ENCODE assay signal across 1 cellular context in the genomic region with DNA sequence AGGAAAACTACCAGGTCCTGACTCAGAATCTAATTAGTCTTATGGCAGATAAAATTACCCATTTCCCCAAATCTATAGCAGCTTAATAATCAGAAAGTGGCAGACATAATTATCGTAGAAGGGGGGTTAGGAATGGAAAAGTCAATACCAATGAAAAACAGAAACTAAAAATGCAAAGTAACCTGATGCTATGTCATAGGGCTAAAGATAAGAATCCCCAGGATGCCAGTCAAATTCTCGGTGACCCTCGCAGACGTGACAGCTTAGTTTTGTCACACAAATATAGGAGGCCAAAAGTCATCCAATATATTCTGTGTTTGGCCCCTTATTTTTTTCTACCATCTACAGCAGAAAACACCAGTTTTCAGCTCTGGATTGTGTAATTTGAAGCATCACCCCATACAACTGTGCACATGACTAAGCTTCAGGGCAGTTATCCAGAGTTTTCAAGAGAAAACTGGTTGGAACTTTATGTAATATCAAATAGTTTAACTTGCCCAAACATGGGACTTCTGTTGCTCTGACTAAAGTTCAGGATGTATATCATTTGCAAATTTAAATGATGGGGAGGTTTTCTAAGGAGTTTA.
TF ChIP-seq lines count a peak whose summit lies in the region.

No MANE protein-coding gene starts in this region.

TF ChIP-seq in HEK293, 187 proteins besides CTCF, POLR2A, EP300 and RAD21 (continued from another document and continues in another):
- TF ChIP-seq, protein P1, sequence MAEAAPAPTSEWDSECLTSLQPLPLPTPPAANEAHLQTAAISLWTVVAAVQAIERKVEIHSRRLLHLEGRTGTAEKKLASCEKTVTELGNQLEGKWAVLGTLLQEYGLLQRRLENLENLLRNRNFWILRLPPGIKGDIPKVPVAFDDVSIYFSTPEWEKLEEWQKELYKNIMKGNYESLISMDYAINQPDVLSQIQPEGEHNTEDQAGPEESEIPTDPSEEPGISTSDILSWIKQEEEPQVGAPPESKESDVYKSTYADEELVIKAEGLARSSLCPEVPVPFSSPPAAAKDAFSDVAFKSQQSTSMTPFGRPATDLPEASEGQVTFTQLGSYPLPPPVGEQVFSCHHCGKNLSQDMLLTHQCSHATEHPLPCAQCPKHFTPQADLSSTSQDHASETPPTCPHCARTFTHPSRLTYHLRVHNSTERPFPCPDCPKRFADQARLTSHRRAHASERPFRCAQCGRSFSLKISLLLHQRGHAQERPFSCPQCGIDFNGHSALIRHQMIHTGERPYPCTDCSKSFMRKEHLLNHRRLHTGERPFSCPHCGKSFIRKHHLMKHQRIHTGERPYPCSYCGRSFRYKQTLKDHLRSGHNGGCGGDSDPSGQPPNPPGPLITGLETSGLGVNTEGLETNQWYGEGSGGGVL (tag by site-specific recombination; IDR thresholded peaks at IDR 0.05), result no peak
- TF ChIP-seq TRIM28 (IDR thresholded peaks at IDR 0.05; ENCODE audit: borderline replicate concordance, low read length) (peak; percentile 32; the same call in 1 of the 2 replicates), GLIS2 (tag by site-specific recombination; IDR thresholded peaks at IDR 0.05) (no peak), ZNF350 (tag by site-specific recombination; IDR thresholded peaks at IDR 0.05) (no peak), GLIS1 (tag by site-specific recombination; IDR thresholded peaks at IDR 0.05) (peak; percentile 58), ZFHX2 (tag by site-specific recombination; conservative IDR thresholded peaks at IDR 0.05) (no peak), HOXD13 (CRISPR knock-in tag; IDR thresholded peaks at IDR 0.05; ENCODE audit: borderline replicate concordance) (no peak), ZNF416 (tag by site-specific recombination; IDR thresholded peaks at IDR 0.05) (no peak), ZNF10 (tag by site-specific recombination; IDR thresholded peaks at IDR 0.05) (no peak), ZNF132 (tag by site-specific recombination; IDR thresholded peaks at IDR 0.05; ENCODE audit: borderline replicate concordance) (no peak), ZNF529 (tag by site-specific recombination; IDR thresholded peaks at IDR 0.05; ENCODE audit: insufficient replicate concordance) (no peak), ZNF76 (tag by site-specific recombination; IDR thresholded peaks at IDR 0.05; ENCODE audit: borderline replicate concordance, low read depth) (no peak), BCL11B (tag by site-specific recombination; IDR thresholded peaks at IDR 0.05; ENCODE audit: low read depth) (no peak), ZNF114 (tag by site-specific recombination; IDR thresholded peaks at IDR 0.05) (no peak), ZNF624 (tag by site-specific recombination; IDR thresholded peaks at IDR 0.05) (no peak), ZBTB1 (tag by site-specific recombination; IDR thresholded peaks at IDR 0.05) (no peak), PRDM1 (tag by site-specific recombination; IDR thresholded peaks at IDR 0.05) (no peak), ZNF768 (tag by site-specific recombination; IDR thresholded peaks at IDR 0.05) (no peak), ZNF521 (tag by site-specific recombination; IDR thresholded peaks at IDR 0.05) (no peak), KLF10 (tag by site-specific recombination; IDR thresholded peaks at IDR 0.05) (no peak), OVOL3 (tag by site-specific recombination; IDR thresholded peaks at IDR 0.05) (no peak), ZNF311 (tag by site-specific recombination; IDR thresholded peaks at IDR 0.05; ENCODE audit: borderline replicate concordance) (no peak), ZNF133 (tag by site-specific recombination; IDR thresholded peaks at IDR 0.05) (no peak)
- TF ChIP-seq, protein P2, sequence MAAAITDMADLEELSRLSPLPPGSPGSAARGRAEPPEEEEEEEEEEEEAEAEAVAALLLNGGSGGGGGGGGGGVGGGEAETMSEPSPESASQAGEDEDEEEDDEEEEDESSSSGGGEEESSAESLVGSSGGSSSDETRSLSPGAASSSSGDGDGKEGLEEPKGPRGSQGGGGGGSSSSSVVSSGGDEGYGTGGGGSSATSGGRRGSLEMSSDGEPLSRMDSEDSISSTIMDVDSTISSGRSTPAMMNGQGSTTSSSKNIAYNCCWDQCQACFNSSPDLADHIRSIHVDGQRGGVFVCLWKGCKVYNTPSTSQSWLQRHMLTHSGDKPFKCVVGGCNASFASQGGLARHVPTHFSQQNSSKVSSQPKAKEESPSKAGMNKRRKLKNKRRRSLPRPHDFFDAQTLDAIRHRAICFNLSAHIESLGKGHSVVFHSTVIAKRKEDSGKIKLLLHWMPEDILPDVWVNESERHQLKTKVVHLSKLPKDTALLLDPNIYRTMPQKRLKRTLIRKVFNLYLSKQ (tag by site-specific recombination; IDR thresholded peaks at IDR 0.05; ENCODE audit: borderline replicate concordance), result no peak
- TF ChIP-seq, protein P3, sequence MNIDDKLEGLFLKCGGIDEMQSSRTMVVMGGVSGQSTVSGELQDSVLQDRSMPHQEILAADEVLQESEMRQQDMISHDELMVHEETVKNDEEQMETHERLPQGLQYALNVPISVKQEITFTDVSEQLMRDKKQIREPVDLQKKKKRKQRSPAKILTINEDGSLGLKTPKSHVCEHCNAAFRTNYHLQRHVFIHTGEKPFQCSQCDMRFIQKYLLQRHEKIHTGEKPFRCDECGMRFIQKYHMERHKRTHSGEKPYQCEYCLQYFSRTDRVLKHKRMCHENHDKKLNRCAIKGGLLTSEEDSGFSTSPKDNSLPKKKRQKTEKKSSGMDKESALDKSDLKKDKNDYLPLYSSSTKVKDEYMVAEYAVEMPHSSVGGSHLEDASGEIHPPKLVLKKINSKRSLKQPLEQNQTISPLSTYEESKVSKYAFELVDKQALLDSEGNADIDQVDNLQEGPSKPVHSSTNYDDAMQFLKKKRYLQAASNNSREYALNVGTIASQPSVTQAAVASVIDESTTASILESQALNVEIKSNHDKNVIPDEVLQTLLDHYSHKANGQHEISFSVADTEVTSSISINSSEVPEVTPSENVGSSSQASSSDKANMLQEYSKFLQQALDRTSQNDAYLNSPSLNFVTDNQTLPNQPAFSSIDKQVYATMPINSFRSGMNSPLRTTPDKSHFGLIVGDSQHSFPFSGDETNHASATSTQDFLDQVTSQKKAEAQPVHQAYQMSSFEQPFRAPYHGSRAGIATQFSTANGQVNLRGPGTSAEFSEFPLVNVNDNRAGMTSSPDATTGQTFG (tag by site-specific recombination; IDR thresholded peaks at IDR 0.05; ENCODE audit: borderline replicate concordance), result no peak
- TF ChIP-seq, protein P4, sequence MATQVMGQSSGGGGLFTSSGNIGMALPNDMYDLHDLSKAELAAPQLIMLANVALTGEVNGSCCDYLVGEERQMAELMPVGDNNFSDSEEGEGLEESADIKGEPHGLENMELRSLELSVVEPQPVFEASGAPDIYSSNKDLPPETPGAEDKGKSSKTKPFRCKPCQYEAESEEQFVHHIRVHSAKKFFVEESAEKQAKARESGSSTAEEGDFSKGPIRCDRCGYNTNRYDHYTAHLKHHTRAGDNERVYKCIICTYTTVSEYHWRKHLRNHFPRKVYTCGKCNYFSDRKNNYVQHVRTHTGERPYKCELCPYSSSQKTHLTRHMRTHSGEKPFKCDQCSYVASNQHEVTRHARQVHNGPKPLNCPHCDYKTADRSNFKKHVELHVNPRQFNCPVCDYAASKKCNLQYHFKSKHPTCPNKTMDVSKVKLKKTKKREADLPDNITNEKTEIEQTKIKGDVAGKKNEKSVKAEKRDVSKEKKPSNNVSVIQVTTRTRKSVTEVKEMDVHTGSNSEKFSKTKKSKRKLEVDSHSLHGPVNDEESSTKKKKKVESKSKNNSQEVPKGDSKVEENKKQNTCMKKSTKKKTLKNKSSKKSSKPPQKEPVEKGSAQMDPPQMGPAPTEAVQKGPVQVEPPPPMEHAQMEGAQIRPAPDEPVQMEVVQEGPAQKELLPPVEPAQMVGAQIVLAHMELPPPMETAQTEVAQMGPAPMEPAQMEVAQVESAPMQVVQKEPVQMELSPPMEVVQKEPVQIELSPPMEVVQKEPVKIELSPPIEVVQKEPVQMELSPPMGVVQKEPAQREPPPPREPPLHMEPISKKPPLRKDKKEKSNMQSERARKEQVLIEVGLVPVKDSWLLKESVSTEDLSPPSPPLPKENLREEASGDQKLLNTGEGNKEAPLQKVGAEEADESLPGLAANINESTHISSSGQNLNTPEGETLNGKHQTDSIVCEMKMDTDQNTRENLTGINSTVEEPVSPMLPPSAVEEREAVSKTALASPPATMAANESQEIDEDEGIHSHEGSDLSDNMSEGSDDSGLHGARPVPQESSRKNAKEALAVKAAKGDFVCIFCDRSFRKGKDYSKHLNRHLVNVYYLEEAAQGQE (tag by site-specific recombination; IDR thresholded peaks at IDR 0.05), result no peak
- TF ChIP-seq, protein P5, sequence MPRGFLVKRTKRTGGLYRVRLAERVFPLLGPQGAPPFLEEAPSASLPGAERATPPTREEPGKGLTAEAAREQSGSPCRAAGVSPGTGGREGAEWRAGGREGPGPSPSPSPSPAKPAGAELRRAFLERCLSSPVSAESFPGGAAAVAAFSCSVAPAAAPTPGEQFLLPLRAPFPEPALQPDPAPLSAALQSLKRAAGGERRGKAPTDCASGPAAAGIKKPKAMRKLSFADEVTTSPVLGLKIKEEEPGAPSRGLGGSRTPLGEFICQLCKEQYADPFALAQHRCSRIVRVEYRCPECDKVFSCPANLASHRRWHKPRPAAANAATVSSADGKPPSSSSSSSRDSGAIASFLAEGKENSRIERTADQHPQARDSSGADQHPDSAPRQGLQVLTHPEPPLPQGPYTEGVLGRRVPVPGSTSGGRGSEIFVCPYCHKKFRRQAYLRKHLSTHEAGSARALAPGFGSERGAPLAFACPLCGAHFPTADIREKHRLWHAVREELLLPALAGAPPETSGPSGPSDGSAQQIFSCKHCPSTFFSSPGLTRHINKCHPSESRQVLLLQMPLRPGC (tag by site-specific recombination; IDR thresholded peaks at IDR 0.05), result no peak
- TF ChIP-seq, protein P6, sequence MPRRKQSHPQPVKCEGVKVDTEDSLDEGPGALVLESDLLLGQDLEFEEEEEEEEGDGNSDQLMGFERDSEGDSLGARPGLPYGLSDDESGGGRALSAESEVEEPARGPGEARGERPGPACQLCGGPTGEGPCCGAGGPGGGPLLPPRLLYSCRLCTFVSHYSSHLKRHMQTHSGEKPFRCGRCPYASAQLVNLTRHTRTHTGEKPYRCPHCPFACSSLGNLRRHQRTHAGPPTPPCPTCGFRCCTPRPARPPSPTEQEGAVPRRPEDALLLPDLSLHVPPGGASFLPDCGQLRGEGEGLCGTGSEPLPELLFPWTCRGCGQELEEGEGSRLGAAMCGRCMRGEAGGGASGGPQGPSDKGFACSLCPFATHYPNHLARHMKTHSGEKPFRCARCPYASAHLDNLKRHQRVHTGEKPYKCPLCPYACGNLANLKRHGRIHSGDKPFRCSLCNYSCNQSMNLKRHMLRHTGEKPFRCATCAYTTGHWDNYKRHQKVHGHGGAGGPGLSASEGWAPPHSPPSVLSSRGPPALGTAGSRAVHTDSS (tag by site-specific recombination; IDR thresholded peaks at IDR 0.05), result no peak
- TF ChIP-seq, protein P7, sequence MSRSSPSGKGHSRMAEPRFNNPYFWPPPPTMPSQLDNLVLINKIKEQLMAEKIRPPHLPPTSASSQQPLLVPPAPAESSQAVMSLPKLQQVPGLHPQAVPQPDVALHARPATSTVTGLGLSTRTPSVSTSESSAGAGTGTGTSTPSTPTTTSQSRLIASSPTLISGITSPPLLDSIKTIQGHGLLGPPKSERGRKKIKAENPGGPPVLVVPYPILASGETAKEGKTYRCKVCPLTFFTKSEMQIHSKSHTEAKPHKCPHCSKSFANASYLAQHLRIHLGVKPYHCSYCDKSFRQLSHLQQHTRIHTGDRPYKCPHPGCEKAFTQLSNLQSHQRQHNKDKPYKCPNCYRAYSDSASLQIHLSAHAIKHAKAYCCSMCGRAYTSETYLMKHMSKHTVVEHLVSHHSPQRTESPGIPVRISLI (tag by site-specific recombination; IDR thresholded peaks at IDR 0.05), result no peak
- TF ChIP-seq, protein P8, sequence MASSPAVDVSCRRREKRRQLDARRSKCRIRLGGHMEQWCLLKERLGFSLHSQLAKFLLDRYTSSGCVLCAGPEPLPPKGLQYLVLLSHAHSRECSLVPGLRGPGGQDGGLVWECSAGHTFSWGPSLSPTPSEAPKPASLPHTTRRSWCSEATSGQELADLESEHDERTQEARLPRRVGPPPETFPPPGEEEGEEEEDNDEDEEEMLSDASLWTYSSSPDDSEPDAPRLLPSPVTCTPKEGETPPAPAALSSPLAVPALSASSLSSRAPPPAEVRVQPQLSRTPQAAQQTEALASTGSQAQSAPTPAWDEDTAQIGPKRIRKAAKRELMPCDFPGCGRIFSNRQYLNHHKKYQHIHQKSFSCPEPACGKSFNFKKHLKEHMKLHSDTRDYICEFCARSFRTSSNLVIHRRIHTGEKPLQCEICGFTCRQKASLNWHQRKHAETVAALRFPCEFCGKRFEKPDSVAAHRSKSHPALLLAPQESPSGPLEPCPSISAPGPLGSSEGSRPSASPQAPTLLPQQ (tag by site-specific recombination; IDR thresholded peaks at IDR 0.05), result no peak
- TF ChIP-seq, protein P9, sequence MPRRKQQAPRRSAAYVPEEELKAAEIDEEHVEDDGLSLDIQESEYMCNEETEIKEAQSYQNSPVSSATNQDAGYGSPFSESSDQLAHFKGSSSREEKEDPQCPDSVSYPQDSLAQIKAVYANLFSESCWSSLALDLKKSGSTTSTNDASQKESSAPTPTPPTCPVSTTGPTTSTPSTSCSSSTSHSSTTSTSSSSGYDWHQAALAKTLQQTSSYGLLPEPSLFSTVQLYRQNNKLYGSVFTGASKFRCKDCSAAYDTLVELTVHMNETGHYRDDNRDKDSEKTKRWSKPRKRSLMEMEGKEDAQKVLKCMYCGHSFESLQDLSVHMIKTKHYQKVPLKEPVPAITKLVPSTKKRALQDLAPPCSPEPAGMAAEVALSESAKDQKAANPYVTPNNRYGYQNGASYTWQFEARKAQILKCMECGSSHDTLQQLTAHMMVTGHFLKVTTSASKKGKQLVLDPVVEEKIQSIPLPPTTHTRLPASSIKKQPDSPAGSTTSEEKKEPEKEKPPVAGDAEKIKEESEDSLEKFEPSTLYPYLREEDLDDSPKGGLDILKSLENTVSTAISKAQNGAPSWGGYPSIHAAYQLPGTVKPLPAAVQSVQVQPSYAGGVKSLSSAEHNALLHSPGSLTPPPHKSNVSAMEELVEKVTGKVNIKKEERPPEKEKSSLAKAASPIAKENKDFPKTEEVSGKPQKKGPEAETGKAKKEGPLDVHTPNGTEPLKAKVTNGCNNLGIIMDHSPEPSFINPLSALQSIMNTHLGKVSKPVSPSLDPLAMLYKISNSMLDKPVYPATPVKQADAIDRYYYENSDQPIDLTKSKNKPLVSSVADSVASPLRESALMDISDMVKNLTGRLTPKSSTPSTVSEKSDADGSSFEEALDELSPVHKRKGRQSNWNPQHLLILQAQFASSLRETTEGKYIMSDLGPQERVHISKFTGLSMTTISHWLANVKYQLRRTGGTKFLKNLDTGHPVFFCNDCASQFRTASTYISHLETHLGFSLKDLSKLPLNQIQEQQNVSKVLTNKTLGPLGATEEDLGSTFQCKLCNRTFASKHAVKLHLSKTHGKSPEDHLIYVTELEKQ (tag by site-specific recombination; IDR thresholded peaks at IDR 0.05; ENCODE audit: borderline replicate concordance), result 0 out of 2 replicates have a peak, but pooled peaks have one; percentile 19
- TF ChIP-seq, protein P10, sequence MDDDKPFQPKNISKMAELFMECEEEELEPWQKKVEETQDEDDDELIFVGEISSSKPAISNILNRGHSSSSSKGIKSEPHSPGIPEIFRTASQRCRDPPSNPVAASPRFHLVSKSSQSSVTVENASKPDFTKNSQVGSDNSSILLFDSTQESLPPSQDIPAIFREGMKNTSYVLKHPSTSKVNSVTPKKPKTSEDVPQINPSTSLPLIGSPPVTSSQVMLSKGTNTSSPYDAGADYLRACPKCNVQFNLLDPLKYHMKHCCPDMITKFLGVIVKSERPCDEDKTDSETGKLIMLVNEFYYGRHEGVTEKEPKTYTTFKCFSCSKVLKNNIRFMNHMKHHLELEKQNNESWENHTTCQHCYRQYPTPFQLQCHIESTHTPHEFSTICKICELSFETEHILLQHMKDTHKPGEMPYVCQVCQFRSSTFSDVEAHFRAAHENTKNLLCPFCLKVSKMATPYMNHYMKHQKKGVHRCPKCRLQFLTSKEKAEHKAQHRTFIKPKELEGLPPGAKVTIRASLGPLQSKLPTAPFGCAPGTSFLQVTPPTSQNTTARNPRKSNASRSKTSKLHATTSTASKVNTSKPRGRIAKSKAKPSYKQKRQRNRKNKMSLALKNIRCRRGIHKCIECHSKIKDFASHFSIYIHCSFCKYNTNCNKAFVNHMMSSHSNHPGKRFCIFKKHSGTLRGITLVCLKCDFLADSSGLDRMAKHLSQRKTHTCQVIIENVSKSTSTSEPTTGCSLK (tag by site-specific recombination; IDR thresholded peaks at IDR 0.05), result no peak
